9 cellular contexts compared by ENCODE assay signal in the genomic region with DNA sequence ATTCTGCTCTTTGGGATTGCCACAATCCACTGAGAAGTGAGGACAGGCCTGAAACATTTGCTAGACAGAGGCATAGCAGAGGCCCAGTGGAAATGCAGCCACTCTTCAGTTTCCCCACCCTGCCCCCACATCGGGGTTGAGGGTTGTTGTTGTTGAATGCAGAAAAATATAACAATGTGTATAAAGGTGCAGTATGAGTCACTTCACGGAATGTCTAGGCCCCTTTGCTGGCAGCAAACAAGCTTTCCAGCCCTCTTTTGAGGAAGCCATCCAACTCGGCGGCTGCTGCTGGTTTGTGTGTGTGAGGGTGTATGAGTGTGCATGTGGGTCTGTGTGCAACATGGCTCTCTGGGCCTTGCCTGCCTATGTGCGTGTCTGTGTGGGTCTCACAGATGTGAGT. TPM values are rescaled to one million over a fixed set of nuclear protein-coding genes. Genes with fewer than 3 reads are reported as not detected.
A peak's percentile ranks its signal among the peaks of the same experiment; 100 is the strongest.
DNase-seq lines count a peak whose midpoint lies in the region; ATAC-seq and TF ChIP-seq lines count a peak whose summit lies in the region.
"Had no signal": no experiment of that assay in that cellular context is flagged by ENCODE, and none has a peak within 500 bp of the region (broad histone marks: within the 10 kb centered on the region; RNA-seq: fewer than 3 reads in every experiment).

No MANE protein-coding gene starts in this region.

- WGBS in aorta, 2 donors, result 16 to 35% methylated on average over 5 of the region's 5 CpGs

- intact Hi-C loops in aorta (cut with DNase I), result loop anchor here in 1 of 2 donors (5.0 kb wide), 1 partner anchor 54 kb away; a partner anchor contains a TSS

- H3K9me3 ChIP-seq in iPS-18c (ENCODE audit: control insufficient read depth, insufficient read depth, low read length), result peaks cover 16% of the 10 kb centered on the region
- no peaks in the 10 kb centered on the region for H3K9me3 ChIP-seq in aorta (ENCODE audit: control insufficient read depth, low read length)

- peak; percentile 5 for DNase-seq in stimulated activated CD4-positive, alpha-beta T cell treated with anti-CD3 and anti-CD28 coated beads, Interleukin-4, amount 100 ng/mL, for 24 hours
- no peak for DNase-seq in stimulated activated CD4-positive, alpha-beta T cell treated with anti-CD3 and anti-CD28 coated beads, Interleukin-12 subunit alpha, Interleukin-12 subunit beta, amount 100 ng/mL, for 4 hours
- no peak for DNase-seq in aorta
- DNase-seq in NCI-H526 treated with DMSO at 0.1 percent for 48 hours (lab: John Stamatoyannopoulos, UW), result no peak
- DNase-seq: activated naive CD8-positive, alpha-beta T cell treated with anti-CD3 and anti-CD28 coated beads, Interleukin-2, amount 50 U/mL, for 24 hours had no signal

- peak overlapping the region in 1 of 2 donors; percentile 29 for H3K27ac ChIP-seq in aorta (ENCODE audit: low read depth in 1 of 2, low read length in 2 of 2)

- peak overlapping the region; percentile 50 for H3K4me3 ChIP-seq in WI38 (ENCODE audit: low read depth, low read length)
- 0 out of 2 replicates have a peak overlapping the region, but pooled peaks have one; percentile 6 for H3K4me3 ChIP-seq in iPS-18c (ENCODE audit: insufficient read depth, low read depth, low read length)
- H3K4me3 ChIP-seq in aorta (ENCODE audit: low read length in 2 of 2), result no peak overlapping the region

- no peaks in the 10 kb centered on the region for H3K4me1 ChIP-seq in aorta (ENCODE audit: control insufficient read depth in 1 of 2, insufficient read depth in 2 of 2, low read length in 2 of 2)

- no peak for TF ChIP-seq CTCF in WI38 (IDR thresholded peaks at IDR 0.05; ENCODE audit: low read depth, low read length)

- no peaks in the 10 kb centered on the region for H3K27me3 ChIP-seq in aorta (ENCODE audit: control insufficient read depth in 1 of 2, insufficient read depth in 2 of 2, low read length in 1 of 2)

- no peaks in the 10 kb centered on the region for H3K36me3 ChIP-seq in aorta (ENCODE audit: control insufficient read depth in 1 of 2, insufficient read depth in 2 of 2, low read length in 1 of 2)

- peak; percentile 9 for ATAC-seq in aorta (ENCODE audit: low FRiP score)
- no peak for ATAC-seq in GM21717 (IDR thresholded peaks at IDR 0.05; ENCODE audit: unreplicated experiment)
- no peak for ATAC-seq in HG03135 (IDR thresholded peaks at IDR 0.05; ENCODE audit: unreplicated experiment)
- ATAC-seq: activated naive CD8-positive, alpha-beta T cell treated with anti-CD3 and anti-CD28 coated beads, Interleukin-2, amount 50 U/mL, for 24 hours had no signal

RNA-seq across cellular contexts. Expression of a gene that starts 8.1 kb away (rescaled TPM):
- total RNA-seq in aorta, result 10 to 100 TPM; 14.5 to 20.8 TPM
- polyA plus RNA-seq in aorta, result 1 to 10 TPM; 3.6 to 4.5 TPM

RNA-seq across cellular contexts. Expression of a gene that starts 47.2 kb away (rescaled TPM):
- 10 to 100 TPM; 12.7 to 16.8 TPM for total RNA-seq in aorta
- 10 to 100 TPM; 15.7 to 17.0 TPM for polyA plus RNA-seq in aorta

RNA-seq across cellular contexts. Expression of a gene that starts 53.4 kb away (rescaled TPM):
- 1 to 10 TPM in 1 of 2 donors, under 1 TPM in 1; 0.69 to 1.8 TPM for total RNA-seq in aorta
- polyA plus RNA-seq in aorta, result under 1 TPM; 0.64 to 0.88 TPM

Comparison
In these comparisons a context has a peak if more than half of its experiments do, and no peak if none do; other contexts are left out.
1. H3K4me3 ChIP-seq: peak in WI38 (single experiment) and iPS-18c (single experiment); none in aorta (0 of 2).